8 cellular contexts compared by ENCODE assay signal in the genomic region with DNA sequence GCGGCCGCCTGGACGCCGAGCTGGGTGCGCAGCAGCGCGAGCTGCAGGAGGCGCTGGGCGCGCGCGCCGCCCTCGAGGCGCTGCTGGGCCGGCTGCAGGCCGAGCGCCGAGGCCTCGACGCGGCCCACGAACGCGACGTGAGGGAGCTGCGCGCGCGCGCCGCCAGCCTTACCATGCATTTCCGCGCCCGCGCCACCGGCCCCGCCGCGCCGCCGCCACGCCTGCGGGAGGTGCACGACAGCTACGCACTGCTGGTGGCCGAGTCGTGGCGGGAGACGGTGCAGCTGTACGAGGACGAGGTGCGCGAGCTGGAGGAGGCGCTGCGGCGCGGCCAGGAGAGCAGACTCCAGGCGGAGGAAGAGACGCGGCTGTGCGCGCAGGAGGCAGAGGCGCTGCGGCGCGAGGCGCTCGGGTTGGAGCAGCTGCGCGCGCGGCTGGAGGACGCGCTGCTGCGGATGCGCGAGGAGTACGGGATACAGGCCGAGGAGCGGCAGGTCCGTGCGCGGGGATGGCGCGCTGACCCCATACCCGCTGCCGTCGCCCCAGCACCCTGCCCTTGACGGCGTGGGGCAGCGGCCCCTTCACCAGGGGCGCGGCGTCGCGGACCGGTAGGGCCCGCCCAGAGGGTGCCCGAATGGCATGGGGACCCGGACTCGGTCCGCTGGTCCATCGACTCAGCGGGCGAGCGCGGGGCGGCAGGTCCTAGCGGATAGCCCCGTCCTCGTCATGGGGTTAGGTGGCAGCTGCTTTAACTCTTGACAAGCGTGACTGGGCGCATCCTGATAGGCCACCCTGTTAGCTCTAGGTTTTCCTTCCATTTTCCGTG. TPM values are rescaled to one million over a fixed set of nuclear protein-coding genes. Genes with fewer than 3 reads are reported as not detected.
DNase-seq lines count a peak whose midpoint lies in the region; ATAC-seq and TF ChIP-seq lines count a peak whose summit lies in the region.

No MANE protein-coding gene starts in this region.

- H3K36me3 Mint-ChIP-seq in stimulated activated memory B cell treated with anti-CD40 and anti-IgM and Interleukin-4, amounts not matched to agents 10 μg/mL and 1 μg/mL and 100 μg/mL, for 72 hours, result no peaks in the 10 kb centered on the region

- intact Hi-C loops in lower lobe of right lung (cut with DNase I), result no loop called here

- no peak overlapping the region for H3K27ac Mint-ChIP-seq in stimulated activated memory B cell treated with anti-CD40 and anti-IgM and Interleukin-4, amounts not matched to agents 10 μg/mL and 1 μg/mL and 100 μg/mL, for 72 hours

- peaks cover 20% of the 10 kb centered on the region for H3K4me1 ChIP-seq in lower lobe of right lung

- H3K27ac ChIP-seq in lower lobe of right lung, result peak overlapping the region; percentile 43

- peaks cover 41% of the 10 kb centered on the region for H3K27me3 ChIP-seq in lower lobe of right lung (ENCODE audit: low read depth)

- H3K4me3 Mint-ChIP-seq in stimulated activated memory B cell treated with anti-CD40 and anti-IgM and Interleukin-4, amounts not matched to agents 10 μg/mL and 1 μg/mL and 100 μg/mL, for 72 hours, result peak overlapping the region; percentile 34

- peaks cover 77% of the 10 kb centered on the region for H3K27me3 Mint-ChIP-seq in stimulated activated memory B cell treated with anti-CD40 and anti-IgM and Interleukin-4, amounts not matched to agents 10 μg/mL and 1 μg/mL and 100 μg/mL, for 72 hours

- H3K4me3 ChIP-seq in lower lobe of right lung, result peak overlapping the region; percentile 65

- peak; percentile 34 for DNase-seq in CD1c-positive myeloid dendritic cell (ENCODE audit: extremely low spot score)
- peak; percentile 9 for DNase-seq in T follicular helper cell (ENCODE audit: low read depth)
- peak; percentile 82 for DNase-seq in dermis blood vessel endothelial cell
- peak; percentile 56 for DNase-seq in lower lobe of right lung
- no peak for DNase-seq in ureter (ENCODE audit: low spot score)

- peaks cover 7% of the 10 kb centered on the region for H3K4me1 Mint-ChIP-seq in stimulated activated memory B cell treated with anti-CD40 and anti-IgM and Interleukin-4, amounts not matched to agents 10 μg/mL and 1 μg/mL and 100 μg/mL, for 72 hours

- TF ChIP-seq CTCF in lower lobe of right lung (IDR thresholded peaks at IDR 0.05), result no peak

- H3K9me3 Mint-ChIP-seq in stimulated activated memory B cell treated with anti-CD40 and anti-IgM and Interleukin-4, amounts not matched to agents 10 μg/mL and 1 μg/mL and 100 μg/mL, for 72 hours, result no peaks in the 10 kb centered on the region

- no peaks in the 10 kb centered on the region for H3K9me3 ChIP-seq in lower lobe of right lung

- no peaks in the 10 kb centered on the region for H3K36me3 ChIP-seq in lower lobe of right lung

- ATAC-seq in GM19372 (IDR thresholded peaks at IDR 0.05; ENCODE audit: low read depth, unreplicated experiment) (peak; percentile 48), HG03460 (IDR thresholded peaks at IDR 0.05; ENCODE audit: unreplicated experiment) (peak; percentile 29), lower lobe of right lung (peak; percentile 19)
- peak; percentile 34 for ATAC-seq in stimulated activated memory B cell treated with anti-CD40 and anti-IgM and Interleukin-4, amounts not matched to agents 10 μg/mL and 1 μg/mL and 100 μg/mL, for 72 hours

RNA-seq across cellular contexts. Expression of gene SYNM, which starts 0.8 kb away (rescaled TPM):
- total RNA-seq in dermis blood vessel endothelial cell (45.1 and 60.0 TPM in 2 replicates), lower lobe of right lung (26.8 TPM), ureter (189 TPM)
